In the genomic region with DNA sequence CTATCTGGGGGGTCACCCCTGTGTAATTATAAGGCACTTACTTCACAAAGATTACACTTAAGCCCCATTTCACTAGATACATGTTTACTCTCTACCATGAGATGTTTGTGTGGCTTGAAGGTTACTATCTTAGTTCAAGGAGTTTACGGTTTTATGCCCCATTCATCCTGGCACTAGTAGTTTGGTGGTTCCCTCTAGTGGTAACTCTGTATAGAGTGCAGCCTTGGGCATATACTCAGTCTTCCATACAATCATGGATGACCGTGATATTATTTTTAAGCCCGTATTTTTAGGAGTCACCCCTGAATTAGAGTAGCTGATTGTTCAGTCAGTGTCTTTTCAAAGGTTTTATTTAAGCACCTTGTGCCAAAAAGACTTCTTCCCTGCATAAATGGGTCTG, we compare ENCODE assay signal across 9 cellular contexts.
DNase-seq lines count a peak whose midpoint lies in the region; ATAC-seq and TF ChIP-seq lines count a peak whose summit lies in the region.
"Had no signal": no experiment of that assay in that cellular context is flagged by ENCODE, and none has a peak within 500 bp of the region (broad histone marks: within the 10 kb centered on the region; RNA-seq: fewer than 3 reads in every experiment).

No MANE protein-coding gene starts in this region.

- no TSS peak for BruUV-seq in PC-3 (replicated peaks; lab: Mats Ljungman, UMichigan)

- no peaks in the 10 kb centered on the region for H3K4me1 Mint-ChIP-seq in activated T-helper 17 cell treated with anti-CD3 and anti-CD28 coated beads, Interleukin-2, amount 50 U/mL, for 72 hours

- H3F3A ChIP-seq in PC-3 (ENCODE audit: low read length, unreplicated experiment): no peaks in the 10 kb centered on the region

- intact Hi-C loops in PC-3 (cut with micrococcal nuclease): no loop called here

- no peaks in the 10 kb centered on the region for H3K79me2 ChIP-seq in PC-3 (ENCODE audit: low read length)

- TF ChIP-seq CTCF in PC-3 (conservative IDR thresholded peaks at IDR 0.05; ENCODE audit: low read depth, low read length): peak; percentile 67

- H2AFZ ChIP-seq in PC-3 (ENCODE audit: low read length): 0 out of 2 replicates have a peak overlapping the region, but pooled peaks have one; percentile 30

- H3K4me2 ChIP-seq in PC-3 (ENCODE audit: low read length): no peak overlapping the region

- H3K36me3 ChIP-seq in PC-3 (ENCODE audit: low read depth, low read length): no peaks in the 10 kb centered on the region

- H3K4me3 ChIP-seq in PC-3 (ENCODE audit: low read length): no peak overlapping the region

- no peak overlapping the region for H3K9ac ChIP-seq in PC-3 (ENCODE audit: low read length)

- POLR2A ChIA-PET in PC-3 (lab: Charles Lee; ENCODE audit: unreplicated experiment): no interaction called here

- no peaks in the 10 kb centered on the region for H3K27me3 Mint-ChIP-seq in activated T-helper 17 cell treated with anti-CD3 and anti-CD28 coated beads, Interleukin-2, amount 50 U/mL, for 72 hours

- no peak overlapping the region for H3K27ac Mint-ChIP-seq in activated T-helper 17 cell treated with anti-CD3 and anti-CD28 coated beads, Interleukin-2, amount 50 U/mL, for 72 hours

- H3K27me3 ChIP-seq in PC-3 (ENCODE audit: low read length): no peaks in the 10 kb centered on the region

- no peaks in the 10 kb centered on the region for H3K9me2 ChIP-seq in PC-3 (replicated peaks; ENCODE audit: low read length)

- no peak overlapping the region for H3K27ac ChIP-seq in PC-3 (ENCODE audit: low read length)

- ATAC-seq in GM21825 (IDR thresholded peaks at IDR 0.05; ENCODE audit: unreplicated experiment) (peak; percentile 84), PC-3 (no peak), HG02840 (IDR thresholded peaks at IDR 0.05; ENCODE audit: low FRiP score, unreplicated experiment) (no peak)
- ATAC-seq in activated T-helper 17 cell treated with anti-CD3 and anti-CD28 coated beads, Interleukin-2, amount 50 U/mL, for 72 hours (replicated peaks): no peak

- H3K4me3 Mint-ChIP-seq in activated T-helper 17 cell treated with anti-CD3 and anti-CD28 coated beads, Interleukin-2, amount 50 U/mL, for 72 hours: no peak overlapping the region

- no peaks in the 10 kb centered on the region for H3K9me3 Mint-ChIP-seq in activated T-helper 17 cell treated with anti-CD3 and anti-CD28 coated beads, Interleukin-2, amount 50 U/mL, for 72 hours

- DNase-seq in EH (ENCODE audit: low read depth) (peak; percentile 0), PC-3 (peak; percentile 30), kidney tubule cell (ENCODE audit: low spot score) (peak; percentile 22), G401 (ENCODE audit: low spot score) (no peak), NCI-H2029 treated with DMSO at 0.1 percent for 48 hours (lab: John Stamatoyannopoulos, UW) (no peak)
- DNase-seq: posterior cingulate gyrus had no signal

- H4K20me1 ChIP-seq in PC-3 (ENCODE audit: low read length): no peaks in the 10 kb centered on the region

- in situ Hi-C loops in G401 (cut with HindIII; ENCODE audit: low sequenced_read_pairs): no loop called here

- H3K9me3 ChIP-seq in PC-3 (ENCODE audit: low read length): no peaks in the 10 kb centered on the region

- H3K36me3 Mint-ChIP-seq in activated T-helper 17 cell treated with anti-CD3 and anti-CD28 coated beads, Interleukin-2, amount 50 U/mL, for 72 hours (ENCODE audit: low read depth): no peaks in the 10 kb centered on the region

- CTCF ChIA-PET in PC-3 (lab: Charles Lee): no interaction called here

- H3K4me1 ChIP-seq in PC-3 (ENCODE audit: insufficient read depth, low read length): no peaks in the 10 kb centered on the region

Comparison
In these comparisons a context has a peak if more than half of its experiments do, and no peak if none do; other contexts are left out.
1. DNase-seq: peak in EH (single experiment), PC-3 (single experiment) and kidney tubule cell (single experiment); none in G401 (single experiment) and NCI-H2029 treated with DMSO at 0.1 percent for 48 hours (single experiment).